Comparison of ENCODE assay signal across 30 cellular contexts in genomic region chr10:6181249-6181648, GRCh38.
"Had no signal": no experiment of that assay in that cellular context is flagged by ENCODE, and none has a peak within 500 bp of the region (broad histone marks: within the 10 kb centered on the region; RNA-seq: fewer than 3 reads in every experiment).

No MANE protein-coding gene starts in this region.

- H3K36me3 Mint-ChIP-seq: activated CD4-positive, alpha-beta memory T cell treated with anti-CD3 and anti-CD28 coated beads for 36 hours; activated naive CD4-positive, alpha-beta T cell treated with anti-CD3 and anti-CD28 coated beads, Interleukin-2, amount 10 ng/mL, durations not matched to agents 7 days and 5 days; activated naive CD8-positive, alpha-beta T cell treated with anti-CD3 and anti-CD28 coated beads, Interleukin-2, amount 10 ng/mL, durations not matched to agents 7 days and 5 days; T-cell had no signal

- ATAC-seq: activated CD4-positive, alpha-beta T cell treated with anti-CD3 and anti-CD28 coated beads for 36 hours; activated CD8-positive, alpha-beta memory T cell treated with anti-CD3 and anti-CD28 coated beads, Interleukin-2, amount 10 ng/mL, durations not matched to agents 7 days and 5 days; activated CD8-positive, alpha-beta T cell treated with anti-CD3 and anti-CD28 coated beads, Interleukin-2, amount 10 ng/mL, durations not matched to agents 7 days and 5 days; activated naive CD4-positive, alpha-beta T cell treated with anti-CD3 and anti-CD28 coated beads, Interleukin-2, amount 50 U/mL, for 72 hours; esophagus mucosa; T-cell had no signal

- H3K4me3 Mint-ChIP-seq: activated CD4-positive, alpha-beta memory T cell treated with anti-CD3 and anti-CD28 coated beads for 36 hours; activated CD4-positive, alpha-beta T cell treated with anti-CD3 and anti-CD28 coated beads for 36 hours; activated CD4-positive, alpha-beta T cell treated with anti-CD3 and anti-CD28 coated beads, Interleukin-2, amount 10 ng/mL, durations not matched to agents 24 days and 14 days; activated CD8-positive, alpha-beta memory T cell treated with anti-CD3 and anti-CD28 coated beads, Interleukin-2, amount 10 ng/mL, durations not matched to agents 7 days and 5 days; activated CD8-positive, alpha-beta T cell treated with anti-CD3 and anti-CD28 coated beads, Interleukin-2, amount 10 ng/mL, durations not matched to agents 7 days and 5 days; activated naive CD4-positive, alpha-beta T cell treated with anti-CD3 and anti-CD28 coated beads, Interleukin-2, amount 10 ng/mL, durations not matched to agents 7 days and 5 days; activated naive CD8-positive, alpha-beta T cell treated with anti-CD3 and anti-CD28 coated beads, Interleukin-2, amount 10 ng/mL, durations not matched to agents 7 days and 5 days; activated T-helper 1 cell treated with anti-CD3 and anti-CD28 coated beads, Interleukin-12 subunit alpha, Interleukin-12 subunit beta, Interleukin-2, Interleukin-4 antibody, amounts not matched to agents 30 ng/mL and 10 ng/mL and 1 ng/mL, durations not matched to agents 14 hours and 24 hours and 36 hours; T-cell; T-helper 1 cell treated with Interleukin-12 subunit alpha and Interleukin-12 subunit beta and Interleukin-4 antibody, amounts not matched to agents 30 μg/mL and 1 μg/mL, for 36 hours; T-helper 2 cell treated with Interferon-gamma antibody and Interleukin-4, amounts not matched to agents 5 μg/mL and 100 μg/mL, for 36 hours had no signal

- H3K9me3 ChIP-seq: ascending aorta had no signal

- H3K27me3 Mint-ChIP-seq: activated CD4-positive, alpha-beta memory T cell treated with anti-CD3 and anti-CD28 coated beads for 36 hours; activated CD4-positive, alpha-beta T cell treated with anti-CD3 and anti-CD28 coated beads for 36 hours; activated CD4-positive, alpha-beta T cell treated with anti-CD3 and anti-CD28 coated beads, Interleukin-2, amount 10 ng/mL, durations not matched to agents 24 days and 14 days; activated CD8-positive, alpha-beta memory T cell treated with anti-CD3 and anti-CD28 coated beads, Interleukin-2, amount 10 ng/mL, durations not matched to agents 7 days and 5 days; activated naive CD4-positive, alpha-beta T cell treated with anti-CD3 and anti-CD28 coated beads, Interleukin-2, amount 10 ng/mL, durations not matched to agents 7 days and 5 days; activated naive CD8-positive, alpha-beta T cell treated with anti-CD3 and anti-CD28 coated beads, Interleukin-2, amount 10 ng/mL, durations not matched to agents 7 days and 5 days; T-cell had no signal

- H3K27ac ChIP-seq: ascending aorta had no signal

- H3K27ac Mint-ChIP-seq: activated CD4-positive, alpha-beta memory T cell treated with anti-CD3 and anti-CD28 coated beads for 36 hours; activated CD4-positive, alpha-beta T cell treated with anti-CD3 and anti-CD28 coated beads for 36 hours; activated CD4-positive, alpha-beta T cell treated with anti-CD3 and anti-CD28 coated beads, Interleukin-2, amount 10 ng/mL, durations not matched to agents 24 days and 14 days; activated CD8-positive, alpha-beta memory T cell treated with anti-CD3 and anti-CD28 coated beads, Interleukin-2, amount 10 ng/mL, durations not matched to agents 7 days and 5 days; activated CD8-positive, alpha-beta T cell treated with anti-CD3 and anti-CD28 coated beads, Interleukin-2, amount 10 ng/mL, durations not matched to agents 7 days and 5 days; activated naive CD4-positive, alpha-beta T cell treated with anti-CD3 and anti-CD28 coated beads, Interleukin-2, amount 10 ng/mL, durations not matched to agents 7 days and 5 days; activated naive CD8-positive, alpha-beta T cell treated with anti-CD3 and anti-CD28 coated beads, Interleukin-2, amount 10 ng/mL, durations not matched to agents 7 days and 5 days; activated T-helper 1 cell treated with anti-CD3 and anti-CD28 coated beads, Interleukin-12 subunit alpha, Interleukin-12 subunit beta, Interleukin-2, Interleukin-4 antibody, amounts not matched to agents 30 ng/mL and 10 ng/mL and 1 ng/mL, durations not matched to agents 14 hours and 24 hours and 36 hours; T-cell; T-helper 1 cell treated with Interleukin-12 subunit alpha and Interleukin-12 subunit beta and Interleukin-4 antibody, amounts not matched to agents 30 μg/mL and 1 μg/mL, for 36 hours; T-helper 2 cell treated with Interferon-gamma antibody and Interleukin-4, amounts not matched to agents 5 μg/mL and 100 μg/mL, for 36 hours had no signal

- DNase-seq: activated CD4-positive, alpha-beta memory T cell treated with anti-CD3 and anti-CD28 coated beads for 36 hours; activated CD4-positive, alpha-beta T cell treated with anti-CD3 and anti-CD28 coated beads for 36 hours; activated CD4-positive, alpha-beta T cell treated with anti-CD3 and anti-CD28 coated beads, Interleukin-2, amount 10 ng/mL, durations not matched to agents 24 days and 14 days; activated CD4-positive, CD25-positive, alpha-beta regulatory T cell; activated CD4-positive, CD25-positive, alpha-beta regulatory T cell treated with anti-CD3 and anti-CD28 coated beads, Interleukin-2, amount 50 U/mL, for 72 hours; activated CD8-positive, alpha-beta memory T cell treated with anti-CD3 and anti-CD28 coated beads, Interleukin-2, amount 10 ng/mL, durations not matched to agents 7 days and 5 days; activated CD8-positive, alpha-beta memory T cell treated with anti-CD3 and anti-CD28 coated beads, Interleukin-2, amount 50 U/mL, for 4 hours; activated CD8-positive, alpha-beta T cell treated with anti-CD3 and anti-CD28 coated beads, Interleukin-2, amount 10 ng/mL, durations not matched to agents 7 days and 5 days; activated gamma-delta T cell; activated naive CD4-positive, alpha-beta T cell; activated naive CD4-positive, alpha-beta T cell treated with anti-CD3 and anti-CD28 coated beads, Interleukin-2, amount 10 ng/mL, durations not matched to agents 7 days and 5 days; activated naive CD8-positive, alpha-beta T cell treated with anti-CD3 and anti-CD28 coated beads, Interleukin-2, amount 10 ng/mL, durations not matched to agents 7 days and 5 days; activated T-cell treated with anti-CD3 and anti-CD28 coated beads, Interleukin-2, amount 50 U/mL, for 1 hour; activated T-cell treated with anti-CD3 and anti-CD28 coated beads, Interleukin-2, amount 50 U/mL, for 48 hours; caudate nucleus; cortex of kidney; effector CD8-positive, alpha-beta T cell; foreskin fibroblast; head of caudate nucleus; T-cell; T1000 had no signal

- H3K36me3 ChIP-seq: ascending aorta had no signal

- FAIRE-seq: colon, endometrium, frontal cortex had no signal

- H3K4me3 ChIP-seq: ascending aorta had no signal

- H3K27me3 ChIP-seq: ascending aorta had no signal

- H3K9me3 Mint-ChIP-seq: activated CD4-positive, alpha-beta memory T cell treated with anti-CD3 and anti-CD28 coated beads for 36 hours; activated CD4-positive, alpha-beta T cell treated with anti-CD3 and anti-CD28 coated beads, Interleukin-2, amount 10 ng/mL, durations not matched to agents 24 days and 14 days; activated naive CD4-positive, alpha-beta T cell treated with anti-CD3 and anti-CD28 coated beads, Interleukin-2, amount 10 ng/mL, durations not matched to agents 7 days and 5 days; activated naive CD4-positive, alpha-beta T cell treated with anti-CD3 and anti-CD28 coated beads, Interleukin-2, amount 50 U/mL, for 72 hours; activated naive CD8-positive, alpha-beta T cell treated with anti-CD3 and anti-CD28 coated beads, Interleukin-2, amount 10 ng/mL, durations not matched to agents 7 days and 5 days; activated T-helper 1 cell treated with anti-CD3 and anti-CD28 coated beads, Interleukin-12 subunit alpha, Interleukin-12 subunit beta, Interleukin-2, Interleukin-4 antibody, amounts not matched to agents 30 ng/mL and 10 ng/mL and 1 ng/mL, durations not matched to agents 14 hours and 24 hours and 36 hours; T-cell; T-helper 1 cell treated with Interleukin-12 subunit alpha and Interleukin-12 subunit beta and Interleukin-4 antibody, amounts not matched to agents 30 μg/mL and 1 μg/mL, for 36 hours; T-helper 2 cell treated with Interferon-gamma antibody and Interleukin-4, amounts not matched to agents 5 μg/mL and 100 μg/mL, for 36 hours had no signal
